In genomic region chr17:49387374-49388289, GRCh38 we compare ENCODE assay signal across 12 cellular contexts. TPM values are rescaled to one million over a fixed set of nuclear protein-coding genes. Genes with fewer than 3 reads are reported as not detected.
A peak's percentile ranks its signal among the peaks of the same experiment; 100 is the strongest.
DNase-seq lines count a peak whose midpoint lies in the region; ATAC-seq, FAIRE-seq and TF ChIP-seq lines count a peak whose summit lies in the region.
"Had no signal": no experiment of that assay in that cellular context is flagged by ENCODE, and none has a peak within 500 bp of the region (broad histone marks: within the 10 kb centered on the region; RNA-seq: fewer than 3 reads in every experiment).

No MANE protein-coding gene starts in this region.

- peaks cover 5% of the 10 kb centered on the region for H3K9me1 ChIP-seq in K562 (ENCODE audit: control insufficient read depth, insufficient read depth, low read length)

- peak overlapping the region; percentile 98 for H3K27ac ChIP-seq in MM.1S (ENCODE audit: low read length)
- H3K27ac ChIP-seq in K562 (ENCODE audit: extremely low read depth, low read depth, low read length): peak overlapping the region; percentile 45; the same call in 2 of the 3 replicates
- H3K27ac ChIP-seq in stomach: peak overlapping the region in 3 of 5 donors; percentile 11 to 87 (median 31)
- H3K27ac ChIP-seq in SK-N-SH (ENCODE audit: low read depth in 2 of 2, low read length in 1 of 2): no peak overlapping the region
- no peak overlapping the region for H3K27ac ChIP-seq in coronary artery
- H3K27ac ChIP-seq: PC-9, suprapubic skin had no signal

- H3K36me3 ChIP-seq in MM.1S (replicated peaks; ENCODE audit: insufficient read depth, low read length): no peaks in the 10 kb centered on the region
- H3K36me3 ChIP-seq in K562 (ENCODE audit: control insufficient read depth, insufficient read depth, low read length): no peaks in the 10 kb centered on the region
- H3K36me3 ChIP-seq in stomach: no peaks in the 10 kb centered on the region
- H3K36me3 ChIP-seq in SK-N-SH (replicated peaks in 1 of 2; ENCODE audit: control insufficient read depth in 1 of 2, insufficient read depth in 2 of 2, low read length in 1 of 2): no peaks in the 10 kb centered on the region
- H3K36me3 ChIP-seq: esophagus squamous epithelium, suprapubic skin had no signal

- H3K9ac ChIP-seq in MM.1S (ENCODE audit: low read length): peak overlapping the region; percentile 69
- H3K9ac ChIP-seq in K562 (ENCODE audit: insufficient read depth in 1 of 2, low read depth in 2 of 2, low read length in 2 of 2): peak overlapping the region; percentile 29 to 38; a peak in 2 of 4 replicates
- H3K9ac ChIP-seq in SK-N-SH: no peak overlapping the region

- POLR2A ChIA-PET in K562 (lab: Yijun Ruan, JAX) (interaction anchor here (0.6 to 1.4 kb wide), 4 partner anchors 16 to 161 kb away, joined by 3 to 4 read pairs (median 3); no protein-coding TSS in a partner anchor), SK-N-SH (lab: Yijun Ruan, JAX) (no interaction called here)

- H3K9me3 ChIP-seq in MM.1S (replicated peaks; ENCODE audit: insufficient read depth, low read length): no peaks in the 10 kb centered on the region
- H3K9me3 ChIP-seq in K562 (replicated peaks; ENCODE audit: control insufficient read depth, insufficient read depth, low read depth, low read length): no peaks in the 10 kb centered on the region
- H3K9me3 ChIP-seq in stomach: no peaks in the 10 kb centered on the region
- no peaks in the 10 kb centered on the region for H3K9me3 ChIP-seq in SK-N-SH
- H3K9me3 ChIP-seq: esophagus squamous epithelium, suprapubic skin had no signal

- H3K9me2 ChIP-seq in MM.1S (replicated peaks; ENCODE audit: insufficient read depth, low read length) (no peaks in the 10 kb centered on the region), SK-N-SH (no peaks in the 10 kb centered on the region)

- H3K4me2 ChIP-seq in MM.1S (ENCODE audit: low read depth, low read length) (peak overlapping the region; percentile 64), K562 (ENCODE audit: insufficient read depth, low read length) (peak overlapping the region; percentile 64), SK-N-SH (no peak overlapping the region)
- H3K4me2 ChIP-seq: PC-9 had no signal

- H3K9me3 Mint-ChIP-seq in activated T-cell treated with anti-CD3 and anti-CD28 coated beads, Interleukin-2, amount 50 U/mL, for 4 hours: peaks cover 3% of the 10 kb centered on the region

- intact Hi-C loops in K562 (cut with micrococcal nuclease) (no loop called here), stomach (cut with DNase I; ENCODE audit: low total_unique reads) (no loop called here)

- BruUV-seq in K562 (replicated peaks; lab: Mats Ljungman, UMichigan): no TSS peak

- H3K4me3 ChIP-seq in MM.1S (ENCODE audit: low read length): peak overlapping the region; percentile 32
- no peak overlapping the region for H3K4me3 ChIP-seq in K562
- H3K4me3 ChIP-seq in stomach: no peak overlapping the region
- no peak overlapping the region for H3K4me3 ChIP-seq in SK-N-SH (ENCODE audit: low read depth in 2 of 2, low read length in 1 of 2)
- no peak overlapping the region for H3K4me3 ChIP-seq in coronary artery
- H3K4me3 ChIP-seq: esophagus squamous epithelium, PC-9, suprapubic skin had no signal

- H3F3A ChIP-seq in MM.1S (ENCODE audit: insufficient read depth, low read length): peaks cover 21% of the 10 kb centered on the region
- no peaks in the 10 kb centered on the region for H3F3A ChIP-seq in SK-N-SH (replicated peaks; ENCODE audit: insufficient read depth)

- H4K20me1 ChIP-seq in MM.1S (ENCODE audit: insufficient read depth, low read length): no peaks in the 10 kb centered on the region
- H4K20me1 ChIP-seq in K562 (replicated peaks; ENCODE audit: control insufficient read depth, insufficient read depth, low read length): no peaks in the 10 kb centered on the region
- no peaks in the 10 kb centered on the region for H4K20me1 ChIP-seq in SK-N-SH (ENCODE audit: insufficient read depth)

- H3K4me3 Mint-ChIP-seq in activated T-cell treated with anti-CD3 and anti-CD28 coated beads, Interleukin-2, amount 50 U/mL, for 4 hours: peak overlapping the region; percentile 62

- H3K27me3 ChIP-seq in MM.1S (replicated peaks; ENCODE audit: insufficient read depth, low read length) (no peaks in the 10 kb centered on the region), K562 (ENCODE audit: control insufficient read depth in 2 of 2, insufficient read depth in 2 of 2, low read length in 2 of 2) (peaks cover 0 to 2% of the 10 kb centered on the region in 2 experiments; a peak in 1 of 5 replicates), stomach (no peaks in the 10 kb centered on the region), SK-N-SH (ENCODE audit: insufficient read depth) (no peaks in the 10 kb centered on the region)
- H3K27me3 ChIP-seq: esophagus squamous epithelium, suprapubic skin had no signal

- no peak for DNase-seq in activated T-cell treated with anti-CD3 and anti-CD28 coated beads, Interleukin-2, amount 50 U/mL, for 4 hours
- DNase-seq in activated T-cell treated with anti-CD3 and anti-CD28 coated beads, Interleukin-2, amount 50 U/mL, for 1 hour: no peak
- DNase-seq in MM.1S (peak; percentile 54), K562 (ENCODE audit: extremely low read depth in 1 of 4, low spot score in 3 of 4) (peak; percentile 31 to 57 (median 37)), stomach (no peak), middle frontal gyrus (ENCODE audit: extremely low spot score, low spot score) (no peak), SK-N-SH (no peak), coronary artery (ENCODE audit: low spot score) (no peak)
- DNase-seq: esophagus squamous epithelium, NCI-H2029 treated with DMSO at 0.1 percent for 48 hours, PC-9 had no signal

- ATAC-seq in activated T-cell treated with anti-CD3 and anti-CD28 coated beads, Interleukin-2, amount 50 U/mL, for 4 hours: peak; percentile 38 to 58
- peak; percentile 73 for ATAC-seq in K562

- in situ Hi-C loops in K562 (cut with MboI): loop anchor here (5.0 kb wide), 1 partner anchor 70 kb away; no protein-coding TSS in a partner anchor

- no peaks in the 10 kb centered on the region for H3K79me2 ChIP-seq in MM.1S (ENCODE audit: low read length)
- H3K79me2 ChIP-seq in K562 (ENCODE audit: control insufficient read depth, insufficient read depth, low read length): no peaks in the 10 kb centered on the region
- H3K79me2 ChIP-seq in SK-N-SH (ENCODE audit: insufficient read depth): no peaks in the 10 kb centered on the region

- WGBS in K562 (ENCODE audit: insufficient coverage, low coverage, missing lambda C conversion rate): 39% methylated on average over 15 of the region's 15 CpGs
- 78 to 85% (median 82%) methylated on average over 15 of the region's 15 CpGs for WGBS in stomach, 5 donors
- WGBS in SK-N-SH (ENCODE audit: low lambda C conversion rate): 88% methylated on average over 15 of the region's 15 CpGs

- TF ChIP-seq POLR2A in K562 (conservative IDR thresholded peaks at IDR 0.05) (no peak), stomach (IDR thresholded peaks at IDR 0.05) (no peak)

- CTCF ChIA-PET in K562 (lab: Yijun Ruan, JAX; ENCODE audit: low intra/inter-chr PET ratio) (no interaction called here), SK-N-SH (lab: Yijun Ruan, JAX) (interaction anchor here (0.7 to 5.5 kb wide), 6 partner anchors 12 to 321 kb away, joined by 3 to 47 read pairs (median 4); partner anchors contain the start of gene SLC35B1)

- TF ChIP-seq EP300 in K562 (IDR thresholded peaks at IDR 0.05; ENCODE audit: low read length): no peak
- TF ChIP-seq EP300 in stomach (IDR thresholded peaks at IDR 0.05): no peak
- no peak for TF ChIP-seq EP300 in SK-N-SH (IDR thresholded peaks at IDR 0.05; ENCODE audit: borderline replicate concordance in 1 of 2, low read depth in 1 of 2, low read length in 1 of 2)

- H2AFZ ChIP-seq in MM.1S (ENCODE audit: low read length) (peak overlapping the region; percentile 45), K562 (ENCODE audit: low read depth, low read length) (peak overlapping the region; percentile 99), SK-N-SH (ENCODE audit: low read depth) (no peak overlapping the region)
- H2AFZ ChIP-seq: PC-9 had no signal

- TF ChIP-seq RAD21 in K562 (CRISPR knock-in tag; conservative IDR thresholded peaks at IDR 0.05 in 1 of 2, IDR thresholded peaks at IDR 0.05 in 1 of 2): no peak
- TF ChIP-seq RAD21 in SK-N-SH (IDR thresholded peaks at IDR 0.05; ENCODE audit: low read length): no peak

- H3K36me3 Mint-ChIP-seq in activated T-cell treated with anti-CD3 and anti-CD28 coated beads, Interleukin-2, amount 50 U/mL, for 4 hours (ENCODE audit: insufficient read depth): peaks cover 2% of the 10 kb centered on the region

- H3K4me1 Mint-ChIP-seq in activated T-cell treated with anti-CD3 and anti-CD28 coated beads, Interleukin-2, amount 50 U/mL, for 4 hours (ENCODE audit: low read depth): peaks cover 50% of the 10 kb centered on the region

- H3K27me3 Mint-ChIP-seq in activated T-cell treated with anti-CD3 and anti-CD28 coated beads, Interleukin-2, amount 50 U/mL, for 4 hours (ENCODE audit: low read depth): no peaks in the 10 kb centered on the region

- TF ChIP-seq CTCF in MM.1S (IDR thresholded peaks at IDR 0.05; ENCODE audit: low read length) (no peak), K562 (IDR thresholded peaks at IDR 0.05 in 2 of 3, conservative IDR thresholded peaks at IDR 0.05 in 1 of 3; ENCODE audit: insufficient read depth in 2 of 3, low read depth in 1 of 3, low read length in 3 of 3) (no peak), stomach (IDR thresholded peaks at IDR 0.05) (no peak), SK-N-SH (IDR thresholded peaks at IDR 0.05) (no peak), coronary artery (IDR thresholded peaks at IDR 0.05) (no peak)

- FAIRE-seq in K562 (lab: Jason Lieb, UNC): peak; percentile 86

- H3K4me1 ChIP-seq in MM.1S (ENCODE audit: low read length): peaks cover 38% of the 10 kb centered on the region
- peaks cover 20 to 38% of the 10 kb centered on the region in 2 experiments for H3K4me1 ChIP-seq in K562 (replicated peaks in 1 of 2; ENCODE audit: control insufficient read depth in 2 of 2, insufficient read depth in 2 of 2, low read length in 2 of 2)
- peaks cover 23 to 48% (median 30%) of the 10 kb centered on the region in 4 donors for H3K4me1 ChIP-seq in stomach
- H3K4me1 ChIP-seq in SK-N-SH (ENCODE audit: control insufficient read depth in 1 of 2, insufficient read depth in 2 of 2, low read depth in 1 of 2, low read length in 1 of 2): peaks cover 0 to 2% of the 10 kb centered on the region in 2 experiments; a peak in 1 of 4 replicates

RNA-seq across cellular contexts. Expression of gene ZNF652, which starts 25.6 kb away (rescaled TPM):
- total RNA-seq in activated T-cell treated with anti-CD3 and anti-CD28 coated beads, Interleukin-2, amount 50 U/mL, for 4 hours: 1 to 10 TPM; 2.8 to 3.2 (median 3.1) TPM
- 8.2 and 25.2 TPM in 2 replicates for total RNA-seq in K562 (2011; cell fraction: chromatin; rRNA removed; ENCODE audit: low replicate concordance)
- total RNA-seq in K562 (2011; cell fraction: nucleolus; rRNA removed): 5.3 and 8.6 TPM in 2 replicates
- total RNA-seq in K562 (2011; cell fraction: nucleoplasm; rRNA removed): 14.1 and 23.3 TPM in 2 replicates
- total RNA-seq in K562 (2014; rRNA removed): 6.9 and 9.7 TPM in 2 replicates
- 13.0 and 13.1 TPM in 2 replicates for total RNA-seq in K562 (2014; rRNA removed; fragmentation: Illumina TruSeq; extraction: Trizol)
- 15.5 and 15.8 TPM in 2 replicates for total RNA-seq in K562 (2015; rRNA removed; fragmentation: Illumina TruSeq; extraction: Trizol)
- total RNA-seq in K562 (2021): 12.9 and 15.2 TPM in 2 replicates
- 8.6 and 13.3 TPM in 2 replicates for polyA plus RNA-seq in K562 (2011; rRNA removed)
- 3.4 and 8.5 TPM in 2 replicates for polyA plus RNA-seq in K562 (2011; cell fraction: cytosol; rRNA removed)
- polyA plus RNA-seq in K562 (2011; cell fraction: nucleus; rRNA removed): 6.3 and 11.5 TPM in 2 replicates
- polyA plus RNA-seq in K562 (2012): 3.9 and 4.3 TPM in 2 replicates
- polyA plus RNA-seq in K562 (2014; fragmentation: Illumina TruSeq; extraction: Trizol): 4.8 and 5.2 TPM in 2 replicates
- 1 to 10 TPM; 6.1 to 7.8 TPM for polyA plus RNA-seq in K562 (2014; fragmentation: Nextera tagmentation; extraction: Ambion mirVana)
- polyA plus RNA-seq in K562 (2014; rRNA removed): 4.7 and 5.1 TPM in 2 replicates
- polyA minus RNA-seq in K562 (2011; rRNA and poly(A)+ RNA removed): 33.6 and 48.2 TPM in 2 replicates
- 17.8 and 20.3 TPM in 2 replicates for polyA minus RNA-seq in K562 (2011; cell fraction: cytosol; rRNA and poly(A)+ RNA removed)
- polyA minus RNA-seq in K562 (2011; cell fraction: nucleus; rRNA and poly(A)+ RNA removed): 4.7 and 12.3 TPM in 2 replicates
- 10 to 100 TPM; 31.3 to 89.3 (median 46.9) TPM for total RNA-seq in stomach
- polyA plus RNA-seq in stomach: 10 to 100 TPM; 16.4 to 21.5 (median 17.1) TPM
- 5.1 and 6.5 TPM in 2 replicates for polyA plus RNA-seq in SK-N-SH (2012; rRNA removed)
- 4.8 and 4.9 TPM in 2 replicates for polyA plus RNA-seq in SK-N-SH (2012; cell fraction: cytosol; rRNA removed)
- 13.1 and 17.3 TPM in 2 replicates for polyA plus RNA-seq in SK-N-SH (2012; cell fraction: nucleus; rRNA removed)

RNA-seq across cellular contexts. Expression of gene PHB1, which starts 27.1 kb away (rescaled TPM):
- total RNA-seq in activated T-cell treated with anti-CD3 and anti-CD28 coated beads, Interleukin-2, amount 50 U/mL, for 4 hours: 100 to 1,000 TPM; 549 to 631 (median 628) TPM
- total RNA-seq in K562 (2011; cell fraction: chromatin; rRNA removed; ENCODE audit: low replicate concordance): 85.2 and 139 TPM in 2 replicates
- total RNA-seq in K562 (2011; cell fraction: nucleolus; rRNA removed): 115 and 129 TPM in 2 replicates
- 138 and 143 TPM in 2 replicates for total RNA-seq in K562 (2011; cell fraction: nucleoplasm; rRNA removed)
- 252 and 320 TPM in 2 replicates for total RNA-seq in K562 (2014; rRNA removed)
- 307 and 349 TPM in 2 replicates for total RNA-seq in K562 (2014; rRNA removed; fragmentation: Illumina TruSeq; extraction: Trizol)
- 259 and 265 TPM in 2 replicates for total RNA-seq in K562 (2015; rRNA removed; fragmentation: Illumina TruSeq; extraction: Trizol)
- total RNA-seq in K562 (2021): 447 and 460 TPM in 2 replicates
- 818 and 879 TPM in 2 replicates for polyA plus RNA-seq in K562 (2011; rRNA removed)
- 709 and 767 TPM in 2 replicates for polyA plus RNA-seq in K562 (2011; cell fraction: cytosol; rRNA removed)
- polyA plus RNA-seq in K562 (2011; cell fraction: nucleus; rRNA removed): 244 and 297 TPM in 2 replicates
- 257 and 546 TPM in 2 replicates for polyA plus RNA-seq in K562 (2012)
- 486 and 570 TPM in 2 replicates for polyA plus RNA-seq in K562 (2014; fragmentation: Illumina TruSeq; extraction: Trizol)
- polyA plus RNA-seq in K562 (2014; fragmentation: Nextera tagmentation; extraction: Ambion mirVana): 100 to 1,000 TPM; 191 to 412 TPM
- 322 and 377 TPM in 2 replicates for polyA plus RNA-seq in K562 (2014; rRNA removed)
- 533 and 763 TPM in 2 replicates for polyA minus RNA-seq in K562 (2011; rRNA and poly(A)+ RNA removed)
- polyA minus RNA-seq in K562 (2011; cell fraction: cytosol; rRNA and poly(A)+ RNA removed): 146 and 192 TPM in 2 replicates
- polyA minus RNA-seq in K562 (2011; cell fraction: nucleus; rRNA and poly(A)+ RNA removed): 40.4 and 68.0 TPM in 2 replicates
- 100 to 1,000 TPM in 2 of 5 donors, 10 to 100 TPM in 3; 44.3 to 152 (median 86.6) TPM for total RNA-seq in stomach
- 100 to 1,000 TPM in 2 of 3 donors, 10 to 100 TPM in 1; 96.1 to 124 (median 112) TPM for polyA plus RNA-seq in stomach
- polyA plus RNA-seq in SK-N-SH (2012; rRNA removed): 379 and 477 TPM in 2 replicates
- 290 and 388 TPM in 2 replicates for polyA plus RNA-seq in SK-N-SH (2012; cell fraction: cytosol; rRNA removed)
- polyA plus RNA-seq in SK-N-SH (2012; cell fraction: nucleus; rRNA removed): 173 and 230 TPM in 2 replicates

Comparison
In these comparisons a context has a peak if more than half of its experiments do, and no peak if none do; other contexts are left out.
1. DNase-seq: peak in MM.1S (single experiment) and K562 (4 of 4); none in activated T-cell treated with anti-CD3 and anti-CD28 coated beads, Interleukin-2, amount 50 U/mL, for 4 hours (single experiment), activated T-cell treated with anti-CD3 and anti-CD28 coated beads, Interleukin-2, amount 50 U/mL, for 1 hour (single experiment), stomach (single experiment), middle frontal gyrus (single experiment), SK-N-SH (single experiment) and coronary artery (single experiment).
2. H3K27ac ChIP-seq: peak in MM.1S (single experiment), K562 (single experiment) and stomach (3 of 5); none in SK-N-SH (0 of 2) and coronary artery (0 of 2).